ENCODE assay signal across 25 cellular contexts in genomic region chr15:58384667-58385066, GRCh38. TPM values are rescaled to one million over a fixed set of nuclear protein-coding genes. Genes with fewer than 3 reads are reported as not detected.
"Had no signal": no experiment of that assay in that cellular context is flagged by ENCODE, and none has a peak within 500 bp of the region (broad histone marks: within the 10 kb centered on the region; RNA-seq: fewer than 3 reads in every experiment).

No MANE protein-coding gene starts in this region.

- H3K27me3 ChIP-seq: breast epithelium, SJCRH30 had no signal

- H3K4me3 ChIP-seq: breast epithelium, SJCRH30 had no signal

- H3K27me3 Mint-ChIP-seq: activated naive CD8-positive, alpha-beta T cell treated with anti-CD3 and anti-CD28 coated beads, Interleukin-2, amount 10 ng/mL, durations not matched to agents 7 days and 5 days; activated T-helper 17 cell treated with anti-CD3 and anti-CD28 coated beads, Interleukin-2, amount 50 U/mL, for 72 hours had no signal

- H3K27ac ChIP-seq: breast epithelium, SJCRH30 had no signal

- ATAC-seq: Panc1, Right ventricle myocardium inferior had no signal

- H3K4me1 ChIP-seq: breast epithelium, SJCRH30 had no signal

- H3K36me3 ChIP-seq: breast epithelium, SJCRH30 had no signal

- H3K9ac ChIP-seq: SK-N-SH had no signal

- DNase-seq: activated gamma-delta T cell; activated naive CD8-positive, alpha-beta T cell treated with anti-CD3 and anti-CD28 coated beads, Interleukin-2, amount 10 ng/mL, durations not matched to agents 7 days and 5 days; activated T-cell treated with anti-CD3 and anti-CD28 coated beads for 4 hours; aorta; caudate nucleus; Kasumi-1; KBM-7; NCI-H1092 treated with DMSO at 0.1 percent for 48 hours; NCI-H1417 treated with DMSO at 0.1 percent for 48 hours; NCI-H1694; NCI-H2029; NCI-H2107; NCI-H226; NCI-H526 treated with DMSO at 0.1 percent for 48 hours; OCI-M1; RPMI8226; SK-N-SH had no signal

- H3K4me1 Mint-ChIP-seq: activated T-helper 17 cell treated with anti-CD3 and anti-CD28 coated beads, Interleukin-2, amount 50 U/mL, for 72 hours had no signal

- H3K27ac Mint-ChIP-seq: activated naive CD8-positive, alpha-beta T cell treated with anti-CD3 and anti-CD28 coated beads, Interleukin-2, amount 10 ng/mL, durations not matched to agents 7 days and 5 days had no signal

- H3K9me3 ChIP-seq: breast epithelium, SK-N-SH had no signal

- H3K4me2 ChIP-seq: SK-N-SH had no signal

- H3K9me3 Mint-ChIP-seq: activated naive CD4-positive, alpha-beta T cell treated with anti-CD3 and anti-CD28 coated beads for 36 hours; activated T-helper 17 cell treated with anti-CD3 and anti-CD28 coated beads, Interleukin-2, amount 50 U/mL, for 72 hours had no signal

- H3K4me3 Mint-ChIP-seq: activated naive CD4-positive, alpha-beta T cell treated with anti-CD3 and anti-CD28 coated beads for 36 hours; activated naive CD8-positive, alpha-beta T cell treated with anti-CD3 and anti-CD28 coated beads, Interleukin-2, amount 10 ng/mL, durations not matched to agents 7 days and 5 days; activated T-helper 17 cell treated with anti-CD3 and anti-CD28 coated beads, Interleukin-2, amount 50 U/mL, for 72 hours had no signal

RNA-seq across cellular contexts. Expression of gene LIPC, which starts 47.1 kb away (rescaled TPM):
- total RNA-seq: cerebellum, NCI-H460 had no signal
- polyA plus RNA-seq: SK-N-SH had no signal
